ENCODE assay signal across 28 cellular contexts in genomic region chr1:94050675-94051074, GRCh38.
DNase-seq lines count a peak whose midpoint lies in the region; ATAC-seq and TF ChIP-seq lines count a peak whose summit lies in the region.
"Had no signal": no experiment of that assay in that cellular context is flagged by ENCODE, and none has a peak within 500 bp of the region (broad histone marks: within the 10 kb centered on the region; RNA-seq: fewer than 3 reads in every experiment).

No MANE protein-coding gene starts in this region.

- no peaks in the 10 kb centered on the region for H3K79me2 ChIP-seq in SK-N-SH (ENCODE audit: insufficient read depth)
- H3K79me2 ChIP-seq in PC-3 (ENCODE audit: low read length) = no peaks in the 10 kb centered on the region

- H3K4me3 ChIP-seq in SK-N-SH (ENCODE audit: low read depth in 2 of 2, low read length in 1 of 2) (no peak overlapping the region), PC-3 (ENCODE audit: low read length) (peak overlapping the region; percentile 28; the same call in 1 of the 2 replicates), gastrocnemius medialis (no peak overlapping the region)
- H3K4me3 ChIP-seq: cardiac muscle cell, colonic mucosa, K562, tibial artery had no signal

- peak overlapping the region; percentile 46; the same call in 1 of the 2 replicates for H3K9ac ChIP-seq in SK-N-SH
- H3K9ac ChIP-seq in PC-3 (ENCODE audit: low read length) = 0 out of 2 replicates have a peak overlapping the region, but pooled peaks have one; percentile 1

- H4K20me1 ChIP-seq in SK-N-SH (ENCODE audit: insufficient read depth) (no peaks in the 10 kb centered on the region), PC-3 (ENCODE audit: low read length) (no peaks in the 10 kb centered on the region)

- CTCF ChIA-PET in SK-N-SH (lab: Yijun Ruan, JAX) = interaction anchor here (1.5 to 18.4 kb wide), 4 partner anchors 8 to 285 kb away, joined by 5 to 299 read pairs (median 52); no protein-coding TSS in a partner anchor
- CTCF ChIA-PET in PC-3 (lab: Charles Lee) = interaction anchor here (0.5 to 1.0 kb wide), 3 partner anchors 11 to 285 kb away, joined by 3 to 10 read pairs (median 4); no protein-coding TSS in a partner anchor

- no peak for TF ChIP-seq CTCF in SK-N-SH (IDR thresholded peaks at IDR 0.05)
- no peak for TF ChIP-seq CTCF in PC-3 (conservative IDR thresholded peaks at IDR 0.05; ENCODE audit: low read depth, low read length)
- no peak for TF ChIP-seq CTCF in gastrocnemius medialis (IDR thresholded peaks at IDR 0.05 in 4 of 5, conservative IDR thresholded peaks at IDR 0.05 in 1 of 5)

- in situ Hi-C loops in gastrocnemius medialis (cut with MboI; ENCODE audit: low sequenced_read_pairs in 4 of 4) = no loop called here

- H2AFZ ChIP-seq in SK-N-SH (ENCODE audit: low read depth) (peak overlapping the region; percentile 67; the same call in 1 of the 2 replicates), PC-3 (ENCODE audit: low read length) (peak overlapping the region; percentile 25; the same call in 1 of the 2 replicates)

- DNase-seq in SK-N-SH (no peak), PC-3 (peak; percentile 57), epithelial cell of prostate (ENCODE audit: low read depth, low spot score) (no peak), gastrocnemius medialis (no peak), NCI-H2107 treated with DMSO at 0.1 percent for 48 hours (lab: John Stamatoyannopoulos, UW; ENCODE audit: unreplicated experiment) (no peak)
- DNase-seq: activated B cell treated with CpG ODN at 0.5 μM for 24 hours; activated CD4-positive, alpha-beta memory T cell treated with anti-CD3 and anti-CD28 coated beads, Interleukin-2, amount 10 ng/mL, durations not matched to agents 7 days and 5 days; CD4-positive, alpha-beta memory T cell; colonic mucosa; effector CD8-positive, alpha-beta T cell; left cardiac atrium; NCI-H1105 treated with DMSO at 0.1 percent for 48 hours; NCI-H2029 treated with DMSO at 0.1 percent for 48 hours; NCI-H446 treated with DMSO at 0.1 percent for 48 hours; NCI-H82; SIG-M5; small intestine; stimulated activated CD8-positive, alpha-beta memory T cell treated with anti-CD3 and anti-CD28 coated beads, Interleukin-4, amount 100 ng/mL, for 48 hours; stimulated activated naive CD8-positive, alpha-beta T cell treated with anti-CD3 and anti-CD28 coated beads, Interleukin-15, amount 100 ng/mL, for 72 hours; tibial artery had no signal

- POLR2A ChIA-PET in SK-N-SH (lab: Yijun Ruan, JAX) = no interaction called here
- POLR2A ChIA-PET in PC-3 (lab: Charles Lee; ENCODE audit: unreplicated experiment) = no interaction called here

- H3K4me1 ChIP-seq in SK-N-SH (ENCODE audit: control insufficient read depth in 1 of 2, insufficient read depth in 2 of 2, low read depth in 1 of 2, low read length in 1 of 2) (peaks cover 1 to 47% of the 10 kb centered on the region in 2 experiments; a peak in 3 of 4 replicates), PC-3 (ENCODE audit: insufficient read depth, low read length) (peaks cover 42% of the 10 kb centered on the region), gastrocnemius medialis (peaks cover 15 to 21% of the 10 kb centered on the region in 2 donors)
- H3K4me1 ChIP-seq: colonic mucosa had no signal

- H3K9me2 ChIP-seq in SK-N-SH (no peaks in the 10 kb centered on the region), PC-3 (replicated peaks; ENCODE audit: low read length) (no peaks in the 10 kb centered on the region)

- H3K27ac ChIP-seq in SK-N-SH (ENCODE audit: low read depth in 2 of 2, low read length in 1 of 2) (peak overlapping the region in 1 of 2 experiments; percentile 53; a peak in 2 of 4 replicates), PC-3 (ENCODE audit: low read length) (peak overlapping the region; percentile 53), epithelial cell of prostate (peak overlapping the region; percentile 73), gastrocnemius medialis (peak overlapping the region; percentile 49 to 82 (median 74))
- H3K27ac ChIP-seq: cardiac muscle cell, colonic mucosa, tibial artery had no signal

- H3K4me2 ChIP-seq in SK-N-SH (peak overlapping the region; percentile 44; the same call in 1 of the 2 replicates), PC-3 (ENCODE audit: low read length) (peak overlapping the region; percentile 68)

- 85% methylated on average over 1 of the region's 1 CpG for WGBS in SK-N-SH (ENCODE audit: low lambda C conversion rate)

- TF ChIP-seq EP300 in SK-N-SH (IDR thresholded peaks at IDR 0.05; ENCODE audit: borderline replicate concordance in 1 of 2, low read depth in 1 of 2, low read length in 1 of 2) = no peak

- TF ChIP-seq POLR2A in gastrocnemius medialis (IDR thresholded peaks at IDR 0.05) = no peak

- intact Hi-C loops in PC-3 (cut with micrococcal nuclease) (loop anchor here (2.0 kb wide), 1 partner anchor 18 kb away; no protein-coding TSS in a partner anchor), gastrocnemius medialis (cut with DNase I; ENCODE audit: low total_unique reads) (no loop called here)

- H3K27me3 ChIP-seq in SK-N-SH (ENCODE audit: insufficient read depth) (no peaks in the 10 kb centered on the region), PC-3 (ENCODE audit: low read length) (no peaks in the 10 kb centered on the region), gastrocnemius medialis (no peaks in the 10 kb centered on the region)
- H3K27me3 ChIP-seq: cardiac muscle cell, colonic mucosa, tibial artery had no signal

- H3F3A ChIP-seq in SK-N-SH (replicated peaks; ENCODE audit: insufficient read depth) (peaks cover 15% of the 10 kb centered on the region), PC-3 (ENCODE audit: low read length, unreplicated experiment) (peaks cover 12% of the 10 kb centered on the region)

- H3K36me3 ChIP-seq in SK-N-SH (replicated peaks in 1 of 2; ENCODE audit: control insufficient read depth in 1 of 2, insufficient read depth in 2 of 2, low read length in 1 of 2) = no peaks in the 10 kb centered on the region
- H3K36me3 ChIP-seq in PC-3 (ENCODE audit: low read depth, low read length) = no peaks in the 10 kb centered on the region
- H3K36me3 ChIP-seq in gastrocnemius medialis = no peaks in the 10 kb centered on the region
- H3K36me3 ChIP-seq: cardiac muscle cell, colonic mucosa, tibial artery had no signal

- no peak for TF ChIP-seq RAD21 in SK-N-SH (IDR thresholded peaks at IDR 0.05; ENCODE audit: low read length)

- no peaks in the 10 kb centered on the region for H3K9me3 ChIP-seq in SK-N-SH
- H3K9me3 ChIP-seq in PC-3 (ENCODE audit: low read length) = no peaks in the 10 kb centered on the region
- no peaks in the 10 kb centered on the region for H3K9me3 ChIP-seq in gastrocnemius medialis
- H3K9me3 ChIP-seq: colonic mucosa, tibial artery had no signal

- ATAC-seq in SK-N-SH treated with all-trans-retinoic acid at 6 μM for 48 hours = no peak
- ATAC-seq in PC-3 = peak; percentile 16
- no peak for ATAC-seq in gastrocnemius medialis
- no peak for ATAC-seq in HG02642 (IDR thresholded peaks at IDR 0.05; ENCODE audit: poor library complexity, unreplicated experiment)
- ATAC-seq in HG02840 (IDR thresholded peaks at IDR 0.05; ENCODE audit: low FRiP score, unreplicated experiment) = no peak
- ATAC-seq: activated T-helper 17 cell treated with anti-CD3 and anti-CD28 coated beads, Interleukin-2, amount 50 U/mL, for 72 hours; esophagus mucosa; K562; left cardiac atrium; natural killer cell treated with Interleukin-12 subunit alpha and Interleukin-12 subunit beta and Interleukin-15 and Interleukin-18, amount 100 ng/mL, for 72 hours; stimulated activated naive CD8-positive, alpha-beta T cell treated with anti-CD3 and anti-CD28 coated beads, Interleukin-15, amount 100 ng/mL, for 72 hours had no signal

- BruUV-seq in PC-3 (replicated peaks; lab: Mats Ljungman, UMichigan) = no TSS peak

TF ChIP-seq in SK-N-SH, 30 proteins besides CTCF, POLR2A, EP300 and RAD21 (continues in another document):
- TF ChIP-seq JUND (IDR thresholded peaks at IDR 0.05) = no peak
- no peak for TF ChIP-seq FOSL2 (IDR thresholded peaks at IDR 0.05; ENCODE audit: borderline replicate concordance, low read depth)
- TF ChIP-seq GABPA (IDR thresholded peaks at IDR 0.05; ENCODE audit: low read depth) = no peak
- no peak for TF ChIP-seq USF2 (IDR thresholded peaks at IDR 0.05; ENCODE audit: borderline replicate concordance, low read depth, low read length)
- TF ChIP-seq SMC3 (IDR thresholded peaks at IDR 0.05; ENCODE audit: low read depth, low read length) = no peak
- TF ChIP-seq RFX5 (IDR thresholded peaks at IDR 0.05; ENCODE audit: low read length) = no peak

TF ChIP-seq in SK-N-SH treated with all-trans-retinoic acid at 6 μM for 48 hours, 23 proteins besides CTCF, POLR2A, EP300 and RAD21 (continues in another document):
- TF ChIP-seq ESRRG (CRISPR knock-in tag; IDR thresholded peaks at IDR 0.05) (no peak), ZC3H10 (CRISPR knock-in tag; IDR thresholded peaks at IDR 0.05) (no peak), PPARA (CRISPR knock-in tag; IDR thresholded peaks at IDR 0.05; ENCODE audit: borderline replicate concordance) (no peak), ZFP30 (CRISPR knock-in tag; IDR thresholded peaks at IDR 0.05) (no peak), SNAI2 (CRISPR knock-in tag; IDR thresholded peaks at IDR 0.05) (no peak), ZNF8 (CRISPR knock-in tag; IDR thresholded peaks at IDR 0.05) (no peak), PATZ1 (CRISPR knock-in tag; IDR thresholded peaks at IDR 0.05; ENCODE audit: borderline replicate concordance) (no peak), ISL1 (CRISPR knock-in tag; IDR thresholded peaks at IDR 0.05) (no peak)
